31 cellular contexts compared by ENCODE assay signal in the genomic region with DNA sequence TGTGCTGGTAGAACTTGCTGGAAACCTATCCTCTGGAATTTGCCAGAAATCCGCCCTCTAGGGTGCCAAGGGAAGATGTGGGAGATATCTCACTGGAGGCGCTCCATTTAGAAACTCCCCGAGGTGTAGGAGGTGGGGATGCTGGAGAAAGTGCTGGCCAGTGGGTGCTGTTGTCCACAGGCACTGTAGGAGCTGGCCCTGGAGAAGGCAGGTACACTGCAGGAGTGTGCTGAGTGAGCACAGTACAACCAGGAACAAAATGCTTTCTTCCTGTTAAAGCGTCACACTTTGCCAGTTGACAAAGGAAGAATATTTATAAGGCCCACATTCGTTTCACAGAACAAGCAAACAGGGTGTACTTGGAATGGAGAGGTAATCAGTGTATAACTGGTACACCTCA.
"Had no signal": no experiment of that assay in that cellular context is flagged by ENCODE, and none has a peak within 500 bp of the region (broad histone marks: within the 10 kb centered on the region; RNA-seq: fewer than 3 reads in every experiment).

No MANE protein-coding gene starts in this region.

- DNase-seq: activated CD4-positive, alpha-beta memory T cell treated with anti-CD3 and anti-CD28 coated beads, Interleukin-2, amount 10 ng/mL, durations not matched to agents 7 days and 5 days; activated CD4-positive, alpha-beta T cell treated with anti-CD3 and anti-CD28 coated beads for 1 hour; activated CD4-positive, alpha-beta T cell treated with anti-CD3 and anti-CD28 coated beads for 48 hours; activated CD4-positive, CD25-positive, alpha-beta regulatory T cell; activated CD8-positive, alpha-beta memory T cell treated with anti-CD3 and anti-CD28 coated beads for 24 hours; activated CD8-positive, alpha-beta memory T cell treated with anti-CD3 and anti-CD28 coated beads, Interleukin-2, amount 10 ng/mL, durations not matched to agents 7 days and 5 days; activated CD8-positive, alpha-beta memory T cell treated with anti-CD3 and anti-CD28 coated beads, Interleukin-2, amount 50 U/mL, for 48 hours; activated effector memory CD4-positive, alpha-beta T cell treated with Interleukin-2 at 50 U/mL for 16 hours; activated naive CD4-positive, alpha-beta T cell treated with anti-CD3 and anti-CD28 coated beads, Interleukin-2, amount 10 ng/mL, durations not matched to agents 7 days and 5 days; activated naive CD8-positive, alpha-beta T cell treated with anti-CD3 and anti-CD28 coated beads, Interleukin-2, amount 50 U/mL, for 24 hours; activated T-cell treated with anti-CD3 and anti-CD28 coated beads, Interleukin-2, amount 50 U/mL, for 48 hours; anterior cingulate cortex; Kasumi-1; KBM-7; MM.1S; MV-4-11; NCI-H1092; NCI-H1436 treated with DMSO at 0.1 percent for 48 hours; NCI-H1694 treated with DMSO at 0.1 percent for 48 hours; NCI-H2029; NCI-H345; NCI-H524 treated with DMSO at 0.1 percent for 48 hours; PC-9; SIG-M5; T-cell; T-helper 17 cell had no signal

- H3K27ac ChIP-seq: PC-9, RWPE1, VCaP had no signal

- H3K4me1 Mint-ChIP-seq: activated CD4-positive, alpha-beta memory T cell treated with anti-CD3 and anti-CD28 coated beads, Interleukin-2, amount 10 ng/mL, durations not matched to agents 7 days and 5 days; activated CD8-positive, alpha-beta memory T cell treated with anti-CD3 and anti-CD28 coated beads, Interleukin-2, amount 10 ng/mL, durations not matched to agents 7 days and 5 days; activated naive CD4-positive, alpha-beta T cell treated with anti-CD3 and anti-CD28 coated beads, Interleukin-2, amount 10 ng/mL, durations not matched to agents 7 days and 5 days; activated naive CD8-positive, alpha-beta T cell treated with anti-CD3 and anti-CD28 coated beads, Interleukin-2, amount 50 U/mL, for 24 hours; T-cell had no signal

- H3K4me3 ChIP-seq: PC-9 had no signal

- H3K9me3 Mint-ChIP-seq: activated CD4-positive, alpha-beta memory T cell treated with anti-CD3 and anti-CD28 coated beads, Interleukin-2, amount 10 ng/mL, durations not matched to agents 7 days and 5 days; activated naive CD4-positive, alpha-beta T cell treated with anti-CD3 and anti-CD28 coated beads, Interleukin-2, amount 10 ng/mL, durations not matched to agents 7 days and 5 days; activated naive CD8-positive, alpha-beta T cell treated with anti-CD3 and anti-CD28 coated beads, Interleukin-2, amount 50 U/mL, for 24 hours; T-cell had no signal

- H3K27ac Mint-ChIP-seq: activated CD4-positive, alpha-beta memory T cell treated with anti-CD3 and anti-CD28 coated beads, Interleukin-2, amount 10 ng/mL, durations not matched to agents 7 days and 5 days; activated CD8-positive, alpha-beta memory T cell treated with anti-CD3 and anti-CD28 coated beads, Interleukin-2, amount 10 ng/mL, durations not matched to agents 7 days and 5 days; activated naive CD4-positive, alpha-beta T cell treated with anti-CD3 and anti-CD28 coated beads, Interleukin-2, amount 10 ng/mL, durations not matched to agents 7 days and 5 days; activated naive CD8-positive, alpha-beta T cell; activated naive CD8-positive, alpha-beta T cell treated with anti-CD3 and anti-CD28 coated beads, Interleukin-2, amount 50 U/mL, for 24 hours; brain; T-cell; T-helper 17 cell had no signal

- H3K27me3 Mint-ChIP-seq: IgD-negative memory B cell had no signal

- H3K4me2 ChIP-seq: PC-9 had no signal

- H3K4me3 Mint-ChIP-seq: activated CD4-positive, alpha-beta memory T cell treated with anti-CD3 and anti-CD28 coated beads, Interleukin-2, amount 10 ng/mL, durations not matched to agents 7 days and 5 days; activated CD8-positive, alpha-beta memory T cell treated with anti-CD3 and anti-CD28 coated beads, Interleukin-2, amount 10 ng/mL, durations not matched to agents 7 days and 5 days; activated naive CD4-positive, alpha-beta T cell treated with anti-CD3 and anti-CD28 coated beads, Interleukin-2, amount 10 ng/mL, durations not matched to agents 7 days and 5 days; activated naive CD8-positive, alpha-beta T cell; activated naive CD8-positive, alpha-beta T cell treated with anti-CD3 and anti-CD28 coated beads, Interleukin-2, amount 50 U/mL, for 24 hours; brain; T-cell; T-helper 17 cell had no signal

- H3K36me3 Mint-ChIP-seq: activated CD8-positive, alpha-beta memory T cell treated with anti-CD3 and anti-CD28 coated beads, Interleukin-2, amount 10 ng/mL, durations not matched to agents 7 days and 5 days; activated naive CD4-positive, alpha-beta T cell treated with anti-CD3 and anti-CD28 coated beads, Interleukin-2, amount 10 ng/mL, durations not matched to agents 7 days and 5 days; activated naive CD8-positive, alpha-beta T cell; brain; IgD-negative memory B cell; T-cell had no signal
